ENCODE assay signal across 8 cellular contexts in the genomic region with DNA sequence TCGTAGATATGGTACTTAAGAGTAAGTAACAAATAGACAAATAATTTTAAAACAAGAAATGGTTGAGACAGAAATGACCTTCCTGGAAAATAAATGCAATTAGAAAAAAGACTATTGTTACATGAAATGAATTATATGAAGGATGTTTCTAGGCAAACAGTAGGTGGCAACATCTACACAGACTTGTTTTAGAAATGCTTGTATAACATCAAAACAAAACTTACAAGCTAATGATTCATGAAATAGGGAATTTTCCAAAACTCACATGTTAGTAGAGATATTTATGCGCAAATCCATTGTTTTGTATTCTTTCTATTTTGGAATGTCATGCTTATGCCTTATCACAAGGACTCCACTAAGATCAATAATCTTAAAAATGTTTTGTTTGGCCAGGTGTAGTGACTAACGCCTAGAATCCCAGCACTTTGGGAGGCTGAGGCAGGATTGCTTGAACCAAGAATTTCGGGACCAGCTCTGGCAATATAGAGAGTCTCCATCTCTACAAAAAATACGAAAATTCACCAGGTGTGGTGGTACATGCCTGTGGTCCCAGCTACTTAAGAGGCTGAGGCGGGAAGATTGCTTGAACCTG. TPM values are rescaled to one million over a fixed set of nuclear protein-coding genes. Genes with fewer than 3 reads are reported as not detected.
A peak's percentile ranks its signal among the peaks of the same experiment; 100 is the strongest.
DNase-seq lines count a peak whose midpoint lies in the region; ATAC-seq, FAIRE-seq and TF ChIP-seq lines count a peak whose summit lies in the region.

No MANE protein-coding gene starts in this region.

- H3K4me3 ChIP-seq in AG10803 (ENCODE audit: low read length) (no peak overlapping the region), sigmoid colon (no peak overlapping the region)

- intact Hi-C loops in sigmoid colon (cut with DNase I), result loop anchor here (2.0 to 5.0 kb wide), 3 partner anchors 90 to 411 kb away; a partner anchor contains a TSS

- FAIRE-seq in GM18507 (lab: Jason Lieb, UNC) (no peak), RCC 7860 (lab: Jason Lieb, UNC) (peak; percentile 66)

- H3K27me3 ChIP-seq in foreskin keratinocyte (no peaks in the 10 kb centered on the region), sigmoid colon (no peaks in the 10 kb centered on the region)

- TF ChIP-seq EP300 in sigmoid colon (IDR thresholded peaks at IDR 0.05), result no peak

- H3K9me3 ChIP-seq in sigmoid colon, result no peaks in the 10 kb centered on the region

- DNase-seq in AG10803 (ENCODE audit: low read depth) (peak; percentile 63), GM18507 (ENCODE audit: extremely low spot score, insufficient read length, low read depth) (peak; percentile 5), RCC 7860 (ENCODE audit: low spot score) (no peak), foreskin keratinocyte (peak in 1 of 2 donors; percentile 51), sigmoid colon (no peak)
- DNase-seq in effector CD4-positive, alpha-beta T cell, result no peak
- no peak for DNase-seq in stimulated activated CD4-positive, alpha-beta T cell treated with anti-CD3 and anti-CD28 coated beads, Interleukin-2, amount 100 ng/mL, for 24 hours

- WGBS in sigmoid colon, 2 donors, result 42 to 57% methylated on average over 6 of the region's 6 CpGs

- TF ChIP-seq POLR2A in sigmoid colon (IDR thresholded peaks at IDR 0.05), result no peak

- H3K4me1 ChIP-seq in foreskin keratinocyte, result peaks cover 11% of the 10 kb centered on the region
- peaks cover 0 to 4% (median 0%) of the 10 kb centered on the region in 4 donors for H3K4me1 ChIP-seq in sigmoid colon

- TF ChIP-seq CTCF in AG10803 (conservative IDR thresholded peaks at IDR 0.05; ENCODE audit: low read length) (peak; percentile 49), foreskin keratinocyte (conservative IDR thresholded peaks at IDR 0.05) (peak; percentile 80), sigmoid colon (IDR thresholded peaks at IDR 0.05) (no peak)

- ATAC-seq in HG02970 (IDR thresholded peaks at IDR 0.05; ENCODE audit: low FRiP score, unreplicated experiment) (peak; percentile 37), foreskin keratinocyte (peak; percentile 34)

- H3K27ac ChIP-seq in foreskin keratinocyte, result no peak overlapping the region
- no peak overlapping the region for H3K27ac ChIP-seq in sigmoid colon

- H3K36me3 ChIP-seq in sigmoid colon, result no peaks in the 10 kb centered on the region

RNA-seq across cellular contexts. Expression of a gene that starts 32.3 kb away (rescaled TPM):
- not detected in 2 replicates for total RNA-seq in foreskin keratinocyte
- not detected in 2 replicates for polyA plus RNA-seq in foreskin keratinocyte
- total RNA-seq in sigmoid colon, result not detected
- polyA plus RNA-seq in sigmoid colon, result under 1 TPM in 1 of 3 donors, not detected in 2; 0.12 TPM

Comparison
In these comparisons a context has a peak if more than half of its experiments do, and no peak if none do; other contexts are left out.
1. DNase-seq: peak in AG10803 (single experiment) and GM18507 (single experiment); none in RCC 7860 (single experiment), effector CD4-positive, alpha-beta T cell (single experiment), stimulated activated CD4-positive, alpha-beta T cell treated with anti-CD3 and anti-CD28 coated beads, Interleukin-2, amount 100 ng/mL, for 24 hours (0 of 2) and sigmoid colon (single experiment).
2. CTCF ChIP-seq: peak in AG10803 (single experiment) and foreskin keratinocyte (single experiment); none in sigmoid colon (0 of 4).